In genomic region chr3:133905376-133905775, GRCh38 we compare ENCODE assay signal across 25 cellular contexts. TPM values are rescaled to one million over a fixed set of nuclear protein-coding genes. Genes with fewer than 3 reads are reported as not detected.
DNase-seq lines count a peak whose midpoint lies in the region; ATAC-seq, FAIRE-seq and TF ChIP-seq lines count a peak whose summit lies in the region.
"Had no signal": no experiment of that assay in that cellular context is flagged by ENCODE, and none has a peak within 500 bp of the region (broad histone marks: within the 10 kb centered on the region; RNA-seq: fewer than 3 reads in every experiment).

No MANE protein-coding gene starts in this region.

- H3K9ac ChIP-seq in HepG2 (ENCODE audit: insufficient read depth, low read depth, low read length) (no peak overlapping the region), endodermal cell (ENCODE audit: extremely low read depth, low read length, poor library complexity, severe bottlenecking) (no peak overlapping the region)

- no peaks in the 10 kb centered on the region for H3K9me3 ChIP-seq in HepG2 (ENCODE audit: low read length)
- no peaks in the 10 kb centered on the region for H3K9me3 ChIP-seq in right lobe of liver
- no peaks in the 10 kb centered on the region for H3K9me3 ChIP-seq in endodermal cell (ENCODE audit: control insufficient read depth, low read length)
- H3K9me3 ChIP-seq in CD4-positive, alpha-beta memory T cell (ENCODE audit: control insufficient read depth in 1 of 2, low read length in 2 of 2) = no peaks in the 10 kb centered on the region
- H3K9me3 ChIP-seq: A549, Peyer's patch had no signal

- intact Hi-C loops in HepG2 (cut with micrococcal nuclease; ENCODE audit: unreplicated experiment) = no loop called here
- intact Hi-C loops in right lobe of liver (cut with DNase I) = no loop called here
- intact Hi-C loops in CD4-positive, alpha-beta memory T cell (cut with micrococcal nuclease) = no loop called here

- POLR2A ChIA-PET in HepG2 (lab: Yijun Ruan, JAX) = no interaction called here
- POLR2A ChIA-PET in CD4-positive, alpha-beta memory T cell (lab: Charles Lee; ENCODE audit: partially characterized antibody) = no interaction called here

- no TSS peak for BruUV-seq in HepG2 (replicated peaks; lab: Mats Ljungman, UMichigan)

- in situ Hi-C loops in HepG2 (cut with HindIII; ENCODE audit: extremely low pct_ligation_motif_present, low pct_unique_long_range_greater_than_20kb) = no loop called here

- no peak for TF ChIP-seq RAD21 in HepG2 (CRISPR knock-in tag; IDR thresholded peaks at IDR 0.05)

- H3K27ac ChIP-seq in HepG2 (ENCODE audit: extremely low read length, insufficient read depth, low read length) = no peak overlapping the region
- no peak overlapping the region for H3K27ac ChIP-seq in right lobe of liver
- no peak overlapping the region for H3K27ac ChIP-seq in endodermal cell (ENCODE audit: low read depth, low read length)
- H3K27ac ChIP-seq in CD4-positive, alpha-beta memory T cell (ENCODE audit: low read depth, low read length) = no peak overlapping the region
- H3K27ac ChIP-seq: A549, Peyer's patch had no signal

- H3K79me2 ChIP-seq in HepG2 (ENCODE audit: insufficient read depth, low read length) = no peaks in the 10 kb centered on the region

- CTCF ChIA-PET in HepG2 (lab: Yijun Ruan, JAX; ENCODE audit: low intra/inter-chr PET ratio, low total read pairs) = no interaction called here
- CTCF ChIA-PET in CD4-positive, alpha-beta memory T cell (lab: Charles Lee; ENCODE audit: partially characterized antibody) = no interaction called here

- H3K4me3 Mint-ChIP-seq in endodermal cell = no peak overlapping the region
- H3K4me3 Mint-ChIP-seq in CD4-positive, alpha-beta memory T cell = no peak overlapping the region
- H3K4me3 Mint-ChIP-seq: CD8-positive, alpha-beta T cell had no signal

- no peak for TF ChIP-seq EP300 in HepG2 (IDR thresholded peaks at IDR 0.05; ENCODE audit: low read depth in 2 of 2, low read length in 2 of 2)
- no peak for TF ChIP-seq EP300 in HepG2 (CRISPR knock-in tag; IDR thresholded peaks at IDR 0.05; ENCODE audit: borderline replicate concordance)

- ATAC-seq in HepG2 (no peak), right lobe of liver (no peak), HG03039 (IDR thresholded peaks at IDR 0.05; ENCODE audit: unreplicated experiment) (no peak)
- ATAC-seq: A549; CD8-positive, alpha-beta T cell had no signal

- no peak overlapping the region for H3K27ac Mint-ChIP-seq in endodermal cell
- H3K27ac Mint-ChIP-seq in CD4-positive, alpha-beta memory T cell = no peak overlapping the region
- H3K27ac Mint-ChIP-seq: CD8-positive, alpha-beta T cell had no signal

- TF ChIP-seq POLR2A in HepG2 (IDR thresholded peaks at IDR 0.05; ENCODE audit: insufficient read depth in 1 of 2, low read depth in 2 of 2, low read length in 2 of 2) (no peak), right lobe of liver (IDR thresholded peaks at IDR 0.05) (no peak)

- no peak overlapping the region for H3K4me2 ChIP-seq in HepG2 (ENCODE audit: low read depth, low read length)
- H3K4me2 ChIP-seq: A549 had no signal

- H3K36me3 ChIP-seq in HepG2 (replicated peaks in 1 of 2; ENCODE audit: control insufficient read depth in 1 of 2, insufficient read depth in 2 of 2, low read length in 2 of 2) (no peaks in the 10 kb centered on the region), right lobe of liver (no peaks in the 10 kb centered on the region), endodermal cell (ENCODE audit: control insufficient read depth, insufficient read depth, low read length) (no peaks in the 10 kb centered on the region)
- no peaks in the 10 kb centered on the region for H3K36me3 ChIP-seq in CD4-positive, alpha-beta memory T cell (ENCODE audit: insufficient read depth, low read length)
- H3K36me3 ChIP-seq: Peyer's patch had no signal

- no peak for FAIRE-seq in HepG2 (lab: Jason Lieb, UNC)
- FAIRE-seq: A549, GM12892 had no signal

- H3K4me1 ChIP-seq in HepG2 (ENCODE audit: insufficient read depth, low read length) (no peaks in the 10 kb centered on the region), right lobe of liver (no peaks in the 10 kb centered on the region), endodermal cell (ENCODE audit: control insufficient read depth, insufficient read depth, low read length) (peaks cover 4% of the 10 kb centered on the region)
- no peaks in the 10 kb centered on the region for H3K4me1 ChIP-seq in CD4-positive, alpha-beta memory T cell (ENCODE audit: insufficient read depth, low read length)
- H3K4me1 ChIP-seq: A549, Caco-2, Peyer's patch had no signal

- no peaks in the 10 kb centered on the region for H3K9me3 Mint-ChIP-seq in endodermal cell
- peaks cover 0 to 10% (median 6%) of the 10 kb centered on the region in 8 donors for H3K9me3 Mint-ChIP-seq in CD4-positive, alpha-beta memory T cell

- H2AFZ ChIP-seq in HepG2 (ENCODE audit: low read length) = no peak overlapping the region

- H3K4me3 ChIP-seq in HepG2 (replicated peaks in 1 of 3; ENCODE audit: insufficient read depth in 1 of 3, low read depth in 2 of 3, low read length in 3 of 3) (no peak overlapping the region), right lobe of liver (no peak overlapping the region), endodermal cell (ENCODE audit: low read length) (no peak overlapping the region)
- no peak overlapping the region for H3K4me3 ChIP-seq in CD4-positive, alpha-beta memory T cell (ENCODE audit: low read length in 2 of 2)
- H3K4me3 ChIP-seq: A549, Peyer's patch had no signal

- TF ChIP-seq CTCF in HepG2 (CRISPR knock-in tag; IDR thresholded peaks at IDR 0.05) = no peak
- no peak for TF ChIP-seq CTCF in right lobe of liver (IDR thresholded peaks at IDR 0.05)
- TF ChIP-seq CTCF in endodermal cell (conservative IDR thresholded peaks at IDR 0.05) = no peak

- no peaks in the 10 kb centered on the region for H3K4me1 Mint-ChIP-seq in endodermal cell
- H3K4me1 Mint-ChIP-seq in CD4-positive, alpha-beta memory T cell = no peaks in the 10 kb centered on the region

- H3K27me3 Mint-ChIP-seq in endodermal cell (ENCODE audit: insufficient read depth) = peaks cover 24% of the 10 kb centered on the region
- peaks cover 3 to 9% of the 10 kb centered on the region in 2 donors for H3K27me3 Mint-ChIP-seq in CD4-positive, alpha-beta memory T cell

- H4K20me1 ChIP-seq in HepG2 (ENCODE audit: insufficient read depth, low read length) = no peaks in the 10 kb centered on the region

- no peak for DNase-seq in HepG2 (ENCODE audit: low spot score)
- no peak for DNase-seq in right lobe of liver
- peak; percentile 3 for DNase-seq in NCI-H69 (lab: John Stamatoyannopoulos, UW)
- peak; percentile 48 for DNase-seq in endodermal cell
- DNase-seq in pons (ENCODE audit: low spot score) = no peak
- no peak for DNase-seq in CD4-positive, alpha-beta memory T cell
- DNase-seq: C1 segment of cervical spinal cord; Caco-2; CD8-positive, alpha-beta T cell; DMS153; DND-41; H7; KG1; MM.1S; NCI-H1092; NCI-H1436; NCI-H187; NCI-H2081 treated with DMSO at 0.1 percent for 48 hours; NCI-H524 treated with DMSO at 0.1 percent for 48 hours; Peyer's patch; SHP77 treated with DMSO at 0.1 percent for 48 hours; T-helper 1 cell had no signal

- H3K36me3 Mint-ChIP-seq in endodermal cell (ENCODE audit: low read depth) = no peaks in the 10 kb centered on the region
- H3K36me3 Mint-ChIP-seq in CD4-positive, alpha-beta memory T cell = no peaks in the 10 kb centered on the region
- H3K36me3 Mint-ChIP-seq: CD8-positive, alpha-beta T cell had no signal

- H3K27me3 ChIP-seq in HepG2 (ENCODE audit: control insufficient read depth in 1 of 2, insufficient read depth in 2 of 2, low read length in 2 of 2) (peaks cover 0 to 3% of the 10 kb centered on the region in 2 experiments; a peak in 1 of 5 replicates), right lobe of liver (no peaks in the 10 kb centered on the region), endodermal cell (ENCODE audit: control insufficient read depth, insufficient read depth, low read length, poor library complexity, severe bottlenecking) (peaks cover 7% of the 10 kb centered on the region)
- H3K27me3 ChIP-seq in CD4-positive, alpha-beta memory T cell (ENCODE audit: insufficient read depth, low read length) = no peaks in the 10 kb centered on the region
- H3K27me3 ChIP-seq: Peyer's patch had no signal

- 0% methylated on average over 1 of the region's 3 CpGs for WGBS in HepG2 (ENCODE audit: low lambda C conversion rate)
- no CpG with 5 or more reads among the region's 3 CpGs for WGBS in right lobe of liver (ENCODE audit: insufficient coverage, low coverage, low lambda C conversion rate, missing lambda C conversion rate)
- WGBS in endodermal cell (ENCODE audit: insufficient coverage in 1 of 2, insufficient read length in 1 of 2), 2 experiments = 82 to 86% methylated on average over 2 to 3 of the region's 3 CpGs

RNA-seq across cellular contexts. Expression of gene RAB6B, which starts 9.7 kb away (rescaled TPM):
- total RNA-seq in HepG2 (2016; rRNA removed; fragmentation: Illumina TruSeq; extraction: Trizol) (0.17 TPM in 1 of 2 replicates, not detected in the other), right lobe of liver (under 1 TPM; 0.09 to 0.60 (median 0.36) TPM), endodermal cell (1 to 10 TPM; 2.2 to 3.0 TPM)
- total RNA-seq in HepG2 (2016; cell fraction: cytosol; rRNA removed; fragmentation: Illumina TruSeq; extraction: Trizol; ENCODE audit: low read depth) = not detected in 2 replicates
- total RNA-seq in HepG2 (2016; cell fraction: insoluble cytoplasmic fraction; rRNA removed; fragmentation: Illumina TruSeq; extraction: Trizol) = 0.04 TPM in 1 of 2 replicates, not detected in the other
- 0.34 TPM in 1 of 2 replicates, not detected in the other for total RNA-seq in HepG2 (2016; cell fraction: membrane; rRNA removed; fragmentation: Illumina TruSeq; extraction: Trizol)
- 0.44 TPM in 1 of 2 replicates, not detected in the other for total RNA-seq in HepG2 (2016; cell fraction: nucleus; rRNA removed; fragmentation: Illumina TruSeq; extraction: Trizol)
- polyA plus RNA-seq in HepG2 (2011; rRNA removed) = 0.16 and 0.29 TPM in 2 replicates
- polyA plus RNA-seq in HepG2 (2011; cell fraction: cytosol; rRNA removed) = 0.35 and 0.36 TPM in 2 replicates
- 0.26 and 0.35 TPM in 2 replicates for polyA plus RNA-seq in HepG2 (2011; cell fraction: nucleus; rRNA removed)
- 0.40 and 1.0 TPM in 2 replicates for polyA plus RNA-seq in HepG2 (2012)
- 0.53 TPM in 1 of 2 replicates, not detected in the other for polyA plus RNA-seq in HepG2 (2016; cell fraction: cytosol; fragmentation: Illumina TruSeq; extraction: Trizol; ENCODE audit: low read depth)
- 0.39 TPM in 1 of 2 replicates, not detected in the other for polyA plus RNA-seq in HepG2 (2016; cell fraction: insoluble cytoplasmic fraction; fragmentation: Illumina TruSeq; extraction: Trizol; ENCODE audit: low read depth)
- 0.34 TPM in 1 of 2 replicates, not detected in the other for polyA plus RNA-seq in HepG2 (2016; cell fraction: membrane; fragmentation: Illumina TruSeq; extraction: Trizol; ENCODE audit: low read depth)
- polyA plus RNA-seq in HepG2 (2016; cell fraction: nucleus; fragmentation: Illumina TruSeq; extraction: Trizol; ENCODE audit: insufficient read depth, low read depth) = 0.11 TPM in 1 of 2 replicates, not detected in the other
- 2.0 TPM in 1 of 2 replicates, not detected in the other for polyA minus RNA-seq in HepG2 (2011; rRNA and poly(A)+ RNA removed; ENCODE audit: low replicate concordance)
- 0.49 TPM in 1 of 2 replicates, not detected in the other for polyA minus RNA-seq in HepG2 (2011; cell fraction: cytosol; rRNA and poly(A)+ RNA removed)
- polyA minus RNA-seq in HepG2 (2011; cell fraction: nucleus; rRNA and poly(A)+ RNA removed) = not detected in 2 replicates
- 20.7 TPM for polyA plus RNA-seq in endodermal cell (2013, experiment 1 of 2)
- polyA plus RNA-seq in endodermal cell (2013, experiment 2 of 2) = 16.9 TPM
- 1 to 10 TPM in 1 of 2 experiments, under 1 TPM in 1; 0.55 to 1.8 TPM for total RNA-seq in CD4-positive, alpha-beta memory T cell
- under 1 TPM; 0.34 to 0.37 TPM for polyA plus RNA-seq in CD4-positive, alpha-beta memory T cell

Comparison
In these comparisons a context has a peak if more than half of its experiments do, and no peak if none do; other contexts are left out.
1. DNase-seq: peak in NCI-H69 (single experiment) and endodermal cell (single experiment); none in HepG2 (single experiment), right lobe of liver (0 of 3), pons (single experiment) and CD4-positive, alpha-beta memory T cell (0 of 5).